ENCODE assay signal across 9 cellular contexts in genomic region chrX:46208225-46208854, GRCh38.
DNase-seq lines count a peak whose midpoint lies in the region; ATAC-seq, FAIRE-seq and TF ChIP-seq lines count a peak whose summit lies in the region.
"Had no signal": no experiment of that assay in that cellular context is flagged by ENCODE, and none has a peak within 500 bp of the region (broad histone marks: within the 10 kb centered on the region; RNA-seq: fewer than 3 reads in every experiment).

No MANE protein-coding gene starts in this region.

- H3K36me3 Mint-ChIP-seq in HFFc6 (ENCODE audit: low read depth): no peaks in the 10 kb centered on the region

- H3K9me3 Mint-ChIP-seq in HFFc6: no peaks in the 10 kb centered on the region
- H3K9me3 Mint-ChIP-seq: T-helper 1 cell treated with Interleukin-12 subunit alpha and Interleukin-12 subunit beta and Interleukin-4 antibody, amounts not matched to agents 30 μg/mL and 1 μg/mL, for 36 hours had no signal

- H3K27me3 Mint-ChIP-seq in HFFc6 (ENCODE audit: insufficient read depth): no peaks in the 10 kb centered on the region

- H3K4me1 Mint-ChIP-seq in HFFc6 (ENCODE audit: low read depth): peaks cover 8% of the 10 kb centered on the region; the same call in 1 of the 2 replicates

- FAIRE-seq in GM12891 (lab: Jason Lieb, UNC): no peak
- no peak for FAIRE-seq in frontal cortex (lab: Jason Lieb, UNC)

- ATAC-seq in GM18511 (IDR thresholded peaks at IDR 0.05; ENCODE audit: unreplicated experiment) (peak; percentile 72), SK-N-SH treated with all-trans-retinoic acid at 6 μM for 48 hours (peak; percentile 89)

- no peak overlapping the region for H3K27ac Mint-ChIP-seq in HFFc6
- H3K27ac Mint-ChIP-seq: T-helper 1 cell treated with Interleukin-12 subunit alpha and Interleukin-12 subunit beta and Interleukin-4 antibody, amounts not matched to agents 30 μg/mL and 1 μg/mL, for 36 hours had no signal

- no peak for TF ChIP-seq CTCF in HFFc6 (IDR thresholded peaks at IDR 0.05)

- no peak for TF ChIP-seq POLR2A in GM12891 (IDR thresholded peaks at IDR 0.05; ENCODE audit: low read depth, low read length)

- peak; percentile 0 for DNase-seq in HFFc6
- peak; percentile 60 for DNase-seq in myocyte (ENCODE audit: low read depth)
- DNase-seq in SHP77 (lab: John Stamatoyannopoulos, UW): no peak
- no peak for DNase-seq in GM12891 (ENCODE audit: insufficient read length, low spot score)
- DNase-seq in frontal cortex (ENCODE audit: low spot score in 2 of 2): no peak
- DNase-seq: stimulated activated CD4-positive, alpha-beta T cell treated with anti-CD3 and anti-CD28 coated beads, Interleukin-1b, Interleukin-23, amount 100 ng/mL, for 48 hours had no signal

- no peak overlapping the region for H3K4me3 Mint-ChIP-seq in HFFc6
- H3K4me3 Mint-ChIP-seq: T-helper 1 cell treated with Interleukin-12 subunit alpha and Interleukin-12 subunit beta and Interleukin-4 antibody, amounts not matched to agents 30 μg/mL and 1 μg/mL, for 36 hours had no signal

TF ChIP-seq in SK-N-SH treated with all-trans-retinoic acid at 6 μM for 48 hours, 23 proteins besides CTCF, POLR2A, EP300 and RAD21:
- no peak for TF ChIP-seq ZC3H10 (CRISPR knock-in tag; IDR thresholded peaks at IDR 0.05)
- no peak for TF ChIP-seq CSRNP3 (CRISPR knock-in tag; IDR thresholded peaks at IDR 0.05)
- TF ChIP-seq TSHZ2 (CRISPR knock-in tag; IDR thresholded peaks at IDR 0.05): no peak
- TF ChIP-seq TCF4 (CRISPR knock-in tag; IDR thresholded peaks at IDR 0.05; ENCODE audit: borderline replicate concordance): no peak
- no peak for TF ChIP-seq ZNF70 (CRISPR knock-in tag; IDR thresholded peaks at IDR 0.05)
- TF ChIP-seq CREB5 (CRISPR knock-in tag; IDR thresholded peaks at IDR 0.05; ENCODE audit: low read depth): no peak
- TF ChIP-seq TOX (CRISPR knock-in tag; IDR thresholded peaks at IDR 0.05; ENCODE audit: borderline replicate concordance): no peak

TF ChIP-seq in GM12891, 5 proteins besides CTCF, POLR2A, EP300 and RAD21:
- TF ChIP-seq SPI1 (IDR thresholded peaks at IDR 0.05; ENCODE audit: low read depth, low read length) (no peak), PAX5 (IDR thresholded peaks at IDR 0.05; ENCODE audit: insufficient read depth, low read length, severe bottlenecking) (no peak), POLR2AphosphoS5 (IDR thresholded peaks at IDR 0.05; ENCODE audit: low read depth, low read length) (no peak), TAF1 (IDR thresholded peaks at IDR 0.05; ENCODE audit: low read depth, low read length) (no peak), POU2F2 (IDR thresholded peaks at IDR 0.05; ENCODE audit: low read depth, low read length) (no peak)

Comparison
In these comparisons a context has a peak if more than half of its experiments do, and no peak if none do; other contexts are left out.
1. DNase-seq: peak in HFFc6 (single experiment) and myocyte (single experiment); none in SHP77 (0 of 2), GM12891 (single experiment) and frontal cortex (0 of 2).